ENCODE assay signal across 16 cellular contexts in genomic region chr2:218873359-218874194, GRCh38. TPM values are rescaled to one million over a fixed set of nuclear protein-coding genes. Genes with fewer than 3 reads are reported as not detected.
DNase-seq lines count a peak whose midpoint lies in the region; ATAC-seq, FAIRE-seq and TF ChIP-seq lines count a peak whose summit lies in the region.
"Had no signal": no experiment of that assay in that cellular context is flagged by ENCODE, and none has a peak within 500 bp of the region (broad histone marks: within the 10 kb centered on the region; RNA-seq: fewer than 3 reads in every experiment).

No MANE protein-coding gene starts in this region.

- in situ Hi-C loops in GM12878 (cut with MboI) = no loop called here

- H3K4me2 ChIP-seq in GM23338 = peak overlapping the region; percentile 48; the same call in 1 of the 2 replicates
- peak overlapping the region; percentile 38; the same call in 1 of the 2 replicates for H3K4me2 ChIP-seq in GM12878 (ENCODE audit: control insufficient read depth, insufficient read depth)
- H3K4me2 ChIP-seq: PC-9 had no signal

- CTCF ChIA-PET in CD4-positive, alpha-beta T cell (lab: Charles Lee) = interaction anchor here (0.6 to 12.1 kb wide), 4 partner anchors 23 to 166 kb away, joined by 3 to 500 read pairs (median 14); no protein-coding TSS in a partner anchor
- CTCF ChIA-PET in GM12878 (lab: Yijun Ruan, JAX) = interaction anchor here (0.7 to 21.9 kb wide), 4 partner anchors 27 to 281 kb away, joined by 3 to 1364 read pairs (median 30); no protein-coding TSS in a partner anchor
- CTCF ChIA-PET in naive thymus-derived CD4-positive, alpha-beta T cell (lab: Charles Lee) = interaction anchor here (2.1 to 19.9 kb wide), 2 partner anchors 9 to 24 kb away, joined by 5 to 627 read pairs; no protein-coding TSS in a partner anchor

- TF ChIP-seq CTCF in CD4-positive, alpha-beta T cell (IDR thresholded peaks at IDR 0.05) = no peak
- TF ChIP-seq CTCF in GM23338 (conservative IDR thresholded peaks at IDR 0.05; ENCODE audit: low read depth in 2 of 2) (no peak), GM12878 (IDR thresholded peaks at IDR 0.05 in 2 of 3, conservative IDR thresholded peaks at IDR 0.05 in 1 of 3; ENCODE audit: control insufficient read depth in 2 of 3, extremely low read depth in 1 of 3, insufficient read depth in 1 of 3, low read depth in 3 of 3, low read length in 3 of 3) (no peak), D721Med (IDR thresholded peaks at IDR 0.05; ENCODE audit: insufficient read depth, missing control alignments) (no peak)

- TF ChIP-seq RAD21 in GM12878 (IDR thresholded peaks at IDR 0.05; ENCODE audit: insufficient read depth, low read depth, low read length) = no peak

- H3F3A ChIP-seq in GM23338 (replicated peaks; ENCODE audit: low read depth) = no peaks in the 10 kb centered on the region

- BruUV-seq in GM12878 (replicated peaks; lab: Mats Ljungman, UMichigan) = no TSS peak

- H2AFZ ChIP-seq in GM23338 = no peak overlapping the region
- H2AFZ ChIP-seq in GM12878 (ENCODE audit: control insufficient read depth, low read depth, low read length) = no peak overlapping the region
- H2AFZ ChIP-seq: PC-9 had no signal

- peak overlapping the region; percentile 26 for H3K4me3 Mint-ChIP-seq in CD4-positive, alpha-beta T cell
- peak overlapping the region; percentile 43; the same call in 2 of the 3 replicates for H3K4me3 Mint-ChIP-seq in GM23338
- peak overlapping the region in 8 of 10 donors; percentile 8 to 95 (median 68) for H3K4me3 Mint-ChIP-seq in naive thymus-derived CD4-positive, alpha-beta T cell

- H3K9me2 ChIP-seq in GM23338 (ENCODE audit: insufficient read depth) = no peaks in the 10 kb centered on the region

- H3K4me1 ChIP-seq in GM23338 (ENCODE audit: insufficient read depth) (peaks cover 14% of the 10 kb centered on the region; the same call in 1 of the 2 replicates), GM12878 (ENCODE audit: control insufficient read depth, insufficient read depth, low read length) (peaks cover 35% of the 10 kb centered on the region)
- peaks cover 10 to 29% of the 10 kb centered on the region in 2 donors for H3K4me1 ChIP-seq in naive thymus-derived CD4-positive, alpha-beta T cell (ENCODE audit: control insufficient read depth in 2 of 2, insufficient read depth in 2 of 2, low read length in 2 of 2)

- H3K9ac ChIP-seq in GM12878 (ENCODE audit: control insufficient read depth, insufficient read depth, low read length) = no peak overlapping the region

- H3K4me3 ChIP-seq in GM23338 (peak overlapping the region; percentile 36; the same call in 1 of the 2 replicates), GM12878 (no peak overlapping the region)
- H3K4me3 ChIP-seq in naive thymus-derived CD4-positive, alpha-beta T cell (ENCODE audit: low read length) = no peak overlapping the region
- H3K4me3 ChIP-seq: esophagus squamous epithelium, PC-9 had no signal

- H3K79me2 ChIP-seq in GM23338 (replicated peaks; ENCODE audit: insufficient read depth) (no peaks in the 10 kb centered on the region), GM12878 (ENCODE audit: control insufficient read depth, insufficient read depth, low read length) (no peaks in the 10 kb centered on the region)

- FAIRE-seq in GM12878 (lab: Jason Lieb, UNC) (no peak), D721Med (lab: Jason Lieb, UNC) (no peak)

- H3K36me3 Mint-ChIP-seq in CD4-positive, alpha-beta T cell (ENCODE audit: low read depth) = no peaks in the 10 kb centered on the region
- no peaks in the 10 kb centered on the region; the same call in 2 of the 3 replicates for H3K36me3 Mint-ChIP-seq in GM23338 (ENCODE audit: low read depth)
- H3K36me3 Mint-ChIP-seq in naive thymus-derived CD4-positive, alpha-beta T cell = peaks cover 0 to 1% (median 0%) of the 10 kb centered on the region in 5 donors

- H3K36me3 ChIP-seq in GM23338 (ENCODE audit: insufficient read depth) = no peaks in the 10 kb centered on the region
- no peaks in the 10 kb centered on the region for H3K36me3 ChIP-seq in GM12878 (ENCODE audit: control insufficient read depth in 2 of 2, insufficient read depth in 2 of 2, low read length in 1 of 2)
- H3K36me3 ChIP-seq in naive thymus-derived CD4-positive, alpha-beta T cell (ENCODE audit: control insufficient read depth in 2 of 3, insufficient read depth in 3 of 3, low read length in 3 of 3) = no peaks in the 10 kb centered on the region
- H3K36me3 ChIP-seq: BE2C, esophagus squamous epithelium had no signal

- TF ChIP-seq EP300 in GM12878 (IDR thresholded peaks at IDR 0.05; ENCODE audit: borderline replicate concordance in 1 of 2, control insufficient read depth in 1 of 2, low read depth in 2 of 2, low read length in 2 of 2) = no peak

- 5% methylated on average over 82 of the region's 86 CpGs for WGBS in GM12878 (ENCODE audit: insufficient coverage, insufficient replicate concordance, low lambda C conversion rate, missing lambda C conversion rate)

- no peak for DNase-seq in CD4-positive, alpha-beta T cell
- DNase-seq in GM23338 (ENCODE audit: low spot score) = peak; percentile 56
- no peak for DNase-seq in GM12878 (ENCODE audit: low read depth, low spot score)
- no peak for DNase-seq in naive thymus-derived CD4-positive, alpha-beta T cell
- DNase-seq in substantia nigra (lab: John Stamatoyannopoulos, UW) = no peak
- DNase-seq in SW480 (ENCODE audit: low spot score) = no peak
- no peak for DNase-seq in NCI-H1694 (lab: John Stamatoyannopoulos, UW)
- DNase-seq in D721Med (ENCODE audit: insufficient read length, low spot score) = no peak
- DNase-seq: BE2C; cerebellar nuclear complex; esophagus squamous epithelium; NCI-H2227 treated with DMSO at 0.1 percent for 48 hours; PC-9; stimulated activated CD4-positive, alpha-beta T cell treated with anti-CD3 and anti-CD28 coated beads, Interleukin-4, amount 100 ng/mL, for 4 hours had no signal

- peaks cover 36% of the 10 kb centered on the region for H3K27me3 ChIP-seq in CD4-positive, alpha-beta T cell (ENCODE audit: control insufficient read depth, insufficient read depth, low read length)
- H3K27me3 ChIP-seq in GM23338 (ENCODE audit: insufficient read depth) (peaks cover 100% of the 10 kb centered on the region), GM12878 (replicated peaks in 1 of 2; ENCODE audit: control insufficient read depth in 2 of 2, insufficient read depth in 2 of 2, low read length in 1 of 2) (peaks cover 13 to 27% of the 10 kb centered on the region in 2 experiments)
- peaks cover 8 to 18% of the 10 kb centered on the region in 2 donors for H3K27me3 ChIP-seq in naive thymus-derived CD4-positive, alpha-beta T cell (ENCODE audit: control insufficient read depth in 2 of 2, insufficient read depth in 2 of 2, low read length in 2 of 2)
- H3K27me3 ChIP-seq: BE2C had no signal

- ATAC-seq in CD4-positive, alpha-beta T cell (ENCODE audit: poor library complexity) = no peak
- ATAC-seq in GM23338 (peak; percentile 49), GM12878 (peak; percentile 10; the same call in 2 of the 3 replicates)
- peak; percentile 26 for ATAC-seq in naive thymus-derived CD4-positive, alpha-beta T cell

- peaks cover 55% of the 10 kb centered on the region for H3K27me3 Mint-ChIP-seq in CD4-positive, alpha-beta T cell
- peaks cover 100% of the 10 kb centered on the region for H3K27me3 Mint-ChIP-seq in GM23338 (ENCODE audit: insufficient read depth, low read depth, poor library complexity)
- H3K27me3 Mint-ChIP-seq in naive thymus-derived CD4-positive, alpha-beta T cell = peaks cover 22 to 82% (median 28%) of the 10 kb centered on the region in 5 donors

- no peak overlapping the region for H3K27ac Mint-ChIP-seq in CD4-positive, alpha-beta T cell
- no peak overlapping the region for H3K27ac Mint-ChIP-seq in GM23338
- H3K27ac Mint-ChIP-seq in naive thymus-derived CD4-positive, alpha-beta T cell = no peak overlapping the region
- H3K27ac Mint-ChIP-seq: stimulated activated naive CD8-positive, alpha-beta T cell treated with anti-CD3 and anti-CD28 coated beads, Interleukin-15, Interleukin-2, amounts not matched to agents 100 ng/mL and 50 ng/mL, for 24 hours had no signal

- no peaks in the 10 kb centered on the region for H3K9me3 Mint-ChIP-seq in CD4-positive, alpha-beta T cell
- H3K9me3 Mint-ChIP-seq in GM23338 = peaks cover 6% of the 10 kb centered on the region; the same call in 2 of the 3 replicates
- no peaks in the 10 kb centered on the region for H3K9me3 Mint-ChIP-seq in naive thymus-derived CD4-positive, alpha-beta T cell
- H3K9me3 Mint-ChIP-seq: stimulated activated naive CD8-positive, alpha-beta T cell treated with anti-CD3 and anti-CD28 coated beads, Interleukin-15, Interleukin-2, amounts not matched to agents 100 ng/mL and 50 ng/mL, for 24 hours had no signal

- POLR2A ChIA-PET in CD4-positive, alpha-beta T cell (lab: Charles Lee) = interaction anchor here (1.2 to 19.6 kb wide), 2 partner anchors 22 to 106 kb away, joined by 3 to 455 read pairs; no protein-coding TSS in a partner anchor
- POLR2A ChIA-PET in GM12878 (lab: Charles Lee) = interaction anchor here (0.6 to 10.6 kb wide), 2 partner anchors 21 to 389 kb away, joined by 3 to 360 read pairs; no protein-coding TSS in a partner anchor
- POLR2A ChIA-PET in naive thymus-derived CD4-positive, alpha-beta T cell (lab: Charles Lee) = interaction anchor here (0.6 to 13.5 kb wide), 2 partner anchors 19 to 94 kb away, joined by 5 to 305 read pairs; no protein-coding TSS in a partner anchor

- RAD21 ChIA-PET in GM12878 (lab: Charles Lee; ENCODE audit: unreplicated experiment) = interaction anchor here (0.6 to 16.0 kb wide), 5 partner anchors 13 to 281 kb away, joined by 3 to 871 read pairs (median 3); no protein-coding TSS in a partner anchor

- intact Hi-C loops in CD4-positive, alpha-beta T cell (cut with DNase I, micrococcal nuclease) = no loop called here
- intact Hi-C loops in GM12878 (cut with micrococcal nuclease; ENCODE audit: unreplicated experiment) = no loop called here
- intact Hi-C loops in naive thymus-derived CD4-positive, alpha-beta T cell (cut with micrococcal nuclease) = no loop called here

- H3K27ac ChIP-seq in CD4-positive, alpha-beta T cell (ENCODE audit: low read depth, low read length) = no peak overlapping the region
- H3K27ac ChIP-seq in GM23338 (ENCODE audit: low read depth) (no peak overlapping the region), GM12878 (ENCODE audit: control insufficient read depth, insufficient read depth) (no peak overlapping the region), substantia nigra (ENCODE audit: low read depth, low read length, poor library complexity, severe bottlenecking) (no peak overlapping the region)
- no peak overlapping the region for H3K27ac ChIP-seq in naive thymus-derived CD4-positive, alpha-beta T cell (ENCODE audit: low read depth, low read length)
- H3K27ac ChIP-seq: esophagus squamous epithelium, PC-9 had no signal

- peaks cover 42% of the 10 kb centered on the region for H3K4me1 Mint-ChIP-seq in CD4-positive, alpha-beta T cell (ENCODE audit: low read depth)
- H3K4me1 Mint-ChIP-seq in GM23338 = peaks cover 24% of the 10 kb centered on the region
- H3K4me1 Mint-ChIP-seq in naive thymus-derived CD4-positive, alpha-beta T cell = peaks cover 14 to 42% (median 32%) of the 10 kb centered on the region in 7 donors

- SMC1A ChIA-PET in GM12878 (lab: Charles Lee; ENCODE audit: uncharacterized antibody, unreplicated experiment) = interaction anchor here (3.8 to 15.8 kb wide), 3 partner anchors 21 to 31 kb away, joined by 26 to 780 read pairs (median 57); no protein-coding TSS in a partner anchor

- no peak for TF ChIP-seq POLR2A in GM12878 (IDR thresholded peaks at IDR 0.05; ENCODE audit: low read depth, low read length)

- peaks cover 23% of the 10 kb centered on the region for H4K20me1 ChIP-seq in GM23338 (replicated peaks; ENCODE audit: insufficient read depth)
- H4K20me1 ChIP-seq in GM12878 (ENCODE audit: control insufficient read depth, insufficient read depth) = no peaks in the 10 kb centered on the region

- H3K9me3 ChIP-seq in CD4-positive, alpha-beta T cell (ENCODE audit: control insufficient read depth, low read length) = no peaks in the 10 kb centered on the region
- no peaks in the 10 kb centered on the region for H3K9me3 ChIP-seq in GM12878 (replicated peaks; ENCODE audit: control insufficient read depth, insufficient read depth, low read length)
- no peaks in the 10 kb centered on the region for H3K9me3 ChIP-seq in naive thymus-derived CD4-positive, alpha-beta T cell (ENCODE audit: control insufficient read depth in 2 of 3, low read length in 3 of 3)
- H3K9me3 ChIP-seq: BE2C, esophagus squamous epithelium had no signal

RNA-seq across cellular contexts. Expression of gene WNT10A, which starts 7.1 kb away (rescaled TPM):
- total RNA-seq in CD4-positive, alpha-beta T cell = 1 to 10 TPM; 4.8 to 6.6 TPM
- not detected in 2 replicates for total RNA-seq in GM23338 (2014; rRNA removed; shearing (Covaris generic))
- polyA plus RNA-seq in GM23338 (2016; fragmentation: Nextera tagmentation; extraction: Ambion mirVana) = not detected in 2 replicates
- 119 and 132 TPM in 2 replicates for total RNA-seq in GM12878 (2013; cell fraction: nucleolus; rRNA removed)
- total RNA-seq in GM12878 (2014; rRNA removed) = 17.7 and 18.9 TPM in 2 replicates
- 5.7 and 6.6 TPM in 2 replicates for total RNA-seq in GM12878 (2014; rRNA removed; fragmentation: Illumina TruSeq; extraction: Trizol)
- total RNA-seq in GM12878 (2021) = 20.6 and 20.7 TPM in 2 replicates
- polyA plus RNA-seq in GM12878 (2011; ENCODE audit: low read depth) = 12.0 TPM
- 27.8 and 45.0 TPM in 2 replicates for polyA plus RNA-seq in GM12878 (2011; rRNA removed)
- 59.9 and 66.5 TPM in 2 replicates for polyA plus RNA-seq in GM12878 (2011; cell fraction: cytosol; rRNA removed)
- polyA plus RNA-seq in GM12878 (2011; cell fraction: nucleus; rRNA removed) = 246 and 304 TPM in 2 replicates
- polyA plus RNA-seq in GM12878 (2012) = 44.5 and 80.7 TPM in 2 replicates
- polyA plus RNA-seq in GM12878 (2014; fragmentation: Illumina TruSeq; extraction: Trizol) = 3.6 and 4.4 TPM in 2 replicates
- under 1 TPM; 0.61 to 0.93 TPM for polyA plus RNA-seq in GM12878 (2014; fragmentation: Nextera tagmentation; extraction: Ambion mirVana)
- polyA plus RNA-seq in GM12878 (2014; rRNA removed) = 22.1 and 25.4 TPM in 2 replicates
- 1 to 10 TPM; 5.3 to 7.2 TPM for polyA plus RNA-seq in GM12878 (2016; fragmentation: Nextera tagmentation; extraction: Ambion mirVana)
- polyA minus RNA-seq in GM12878 (2011; rRNA and poly(A)+ RNA removed) = 28.0 and 66.0 TPM in 2 replicates
- 25.3 and 36.2 TPM in 2 replicates for polyA minus RNA-seq in GM12878 (2011; cell fraction: cytosol; rRNA and poly(A)+ RNA removed)
- 83.1 and 124 TPM in 2 replicates for polyA minus RNA-seq in GM12878 (2011; cell fraction: nucleus; rRNA and poly(A)+ RNA removed)
- total RNA-seq in naive thymus-derived CD4-positive, alpha-beta T cell = 1 to 10 TPM in 4 of 5 experiments, under 1 TPM in 1; 0.19 to 4.2 (median 3.0) TPM
- 1 to 10 TPM in 1 of 2 donors, under 1 TPM in 1; 0.61 to 1.2 TPM for polyA plus RNA-seq in naive thymus-derived CD4-positive, alpha-beta T cell

RNA-seq across cellular contexts. Expression of gene WNT6, which starts 14.0 kb away (rescaled TPM):
- not detected for total RNA-seq in CD4-positive, alpha-beta T cell
- not detected in 2 replicates for total RNA-seq in GM23338 (2014; rRNA removed; shearing (Covaris generic))
- polyA plus RNA-seq in GM23338 (2016; fragmentation: Nextera tagmentation; extraction: Ambion mirVana) (not detected in 2 replicates), GM12878 (2011; rRNA removed) (0.06 and 0.15 TPM in 2 replicates), GM12878 (2014; fragmentation: Illumina TruSeq; extraction: Trizol) (not detected in 2 replicates), GM12878 (2014; fragmentation: Nextera tagmentation; extraction: Ambion mirVana) (not detected), GM12878 (2014; rRNA removed) (0.22 TPM in 1 of 2 replicates, not detected in the other), GM12878 (2016; fragmentation: Nextera tagmentation; extraction: Ambion mirVana) (under 1 TPM in 1 of 2 experiments, not detected in 1; 0.29 TPM)
- total RNA-seq in GM12878 (2013; cell fraction: nucleolus; rRNA removed) = not detected in 2 replicates
- total RNA-seq in GM12878 (2014; rRNA removed) (0.11 TPM in 1 of 2 replicates, not detected in the other), GM12878 (2014; rRNA removed; fragmentation: Illumina TruSeq; extraction: Trizol) (not detected in 2 replicates), GM12878 (2021) (0.44 TPM in 1 of 2 replicates, not detected in the other)
- not detected for polyA plus RNA-seq in GM12878 (2011; ENCODE audit: low read depth)
- 0.40 and 0.72 TPM in 2 replicates for polyA plus RNA-seq in GM12878 (2011; cell fraction: cytosol; rRNA removed)
- 1.4 and 1.7 TPM in 2 replicates for polyA plus RNA-seq in GM12878 (2011; cell fraction: nucleus; rRNA removed)
- polyA plus RNA-seq in GM12878 (2012) = 0.10 TPM in 1 of 2 replicates, not detected in the other
- polyA minus RNA-seq in GM12878 (2011; rRNA and poly(A)+ RNA removed) = not detected in 2 replicates
- polyA minus RNA-seq in GM12878 (2011; cell fraction: cytosol; rRNA and poly(A)+ RNA removed) = 0.52 and 0.67 TPM in 2 replicates
- 0.48 and 0.77 TPM in 2 replicates for polyA minus RNA-seq in GM12878 (2011; cell fraction: nucleus; rRNA and poly(A)+ RNA removed)
- total RNA-seq in naive thymus-derived CD4-positive, alpha-beta T cell = under 1 TPM in 1 of 5 experiments, not detected in 4; 0.22 TPM
- polyA plus RNA-seq in naive thymus-derived CD4-positive, alpha-beta T cell = under 1 TPM in 1 of 2 donors, not detected in 1; 0.11 TPM

RNA-seq across cellular contexts. Expression of gene PRKAG3, which starts 42.0 kb away (rescaled TPM):
- not detected for total RNA-seq in CD4-positive, alpha-beta T cell
- total RNA-seq in GM23338 (2014; rRNA removed; shearing (Covaris generic)) = not detected in 2 replicates
- polyA plus RNA-seq in GM23338 (2016; fragmentation: Nextera tagmentation; extraction: Ambion mirVana) (not detected in 2 replicates), GM12878 (2011; rRNA removed) (0.04 TPM in 1 of 2 replicates, not detected in the other), GM12878 (2014; fragmentation: Illumina TruSeq; extraction: Trizol) (0.10 TPM in 1 of 2 replicates, not detected in the other), GM12878 (2014; fragmentation: Nextera tagmentation; extraction: Ambion mirVana) (not detected), GM12878 (2014; rRNA removed) (0.12 TPM in 1 of 2 replicates, not detected in the other), GM12878 (2016; fragmentation: Nextera tagmentation; extraction: Ambion mirVana) (not detected)
- 0.17 TPM in 1 of 2 replicates, not detected in the other for total RNA-seq in GM12878 (2013; cell fraction: nucleolus; rRNA removed)
- total RNA-seq in GM12878 (2014; rRNA removed) (0.06 TPM in 1 of 2 replicates, not detected in the other), GM12878 (2014; rRNA removed; fragmentation: Illumina TruSeq; extraction: Trizol) (not detected in 2 replicates), GM12878 (2021) (not detected in 2 replicates)
- polyA plus RNA-seq in GM12878 (2011; ENCODE audit: low read depth) = not detected
- 0.04 TPM in 1 of 2 replicates, not detected in the other for polyA plus RNA-seq in GM12878 (2011; cell fraction: cytosol; rRNA removed)
- 0.46 and 0.56 TPM in 2 replicates for polyA plus RNA-seq in GM12878 (2011; cell fraction: nucleus; rRNA removed)
- not detected in 2 replicates for polyA plus RNA-seq in GM12878 (2012)
- polyA minus RNA-seq in GM12878 (2011; rRNA and poly(A)+ RNA removed) = 0.15 TPM in 1 of 2 replicates, not detected in the other
- not detected in 2 replicates for polyA minus RNA-seq in GM12878 (2011; cell fraction: cytosol; rRNA and poly(A)+ RNA removed)
- polyA minus RNA-seq in GM12878 (2011; cell fraction: nucleus; rRNA and poly(A)+ RNA removed) = not detected in 2 replicates
- not detected for total RNA-seq in naive thymus-derived CD4-positive, alpha-beta T cell
- not detected for polyA plus RNA-seq in naive thymus-derived CD4-positive, alpha-beta T cell
- total RNA-seq: esophagus squamous epithelium, PC-9, renal cortical epithelial cell had no signal
